ENCODE assay signal across 1 cellular context in the genomic region with DNA sequence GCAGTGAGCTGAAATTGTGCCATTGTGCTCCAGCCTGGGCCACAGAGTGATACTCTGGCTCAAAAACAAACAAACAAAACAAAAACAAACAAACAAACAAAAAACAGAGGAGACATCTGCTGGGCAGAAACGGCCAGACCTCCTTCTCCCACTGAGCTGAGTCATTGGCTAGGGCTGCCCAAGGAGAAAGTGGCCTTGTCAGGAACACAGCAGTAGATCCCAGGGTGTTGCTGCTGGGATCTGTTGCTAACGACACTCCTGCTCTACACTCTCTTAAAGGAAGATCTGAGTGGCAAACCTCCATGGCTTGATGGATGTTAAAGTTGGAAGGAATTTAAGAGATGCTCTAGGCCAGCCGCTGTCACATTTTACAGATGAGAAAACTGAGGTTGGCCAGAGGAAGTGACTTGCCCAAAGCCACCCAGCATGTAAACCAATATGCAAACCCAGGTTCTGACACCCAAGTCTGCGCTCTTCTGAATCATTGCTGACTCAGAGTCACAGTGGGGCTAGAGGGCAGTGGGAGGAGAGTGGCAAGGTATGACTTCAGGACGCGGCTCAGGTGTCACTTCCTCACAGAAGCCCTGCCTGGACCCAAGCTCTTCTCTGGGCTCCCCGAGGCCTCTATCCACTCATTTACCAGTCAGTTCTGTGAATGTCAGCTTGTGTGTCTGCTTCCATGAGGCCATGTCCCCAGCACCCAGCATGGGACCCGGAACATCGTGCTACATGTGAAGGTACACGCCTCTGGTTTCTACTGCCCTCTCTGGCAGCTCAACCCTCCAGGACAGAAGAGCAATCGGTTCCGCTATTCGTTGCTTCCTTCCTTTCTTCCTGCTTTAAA.
TF ChIP-seq lines count a peak whose summit lies in the region.

No MANE protein-coding gene starts in this region.

TF ChIP-seq in K562, 482 proteins besides CTCF, POLR2A, EP300 and RAD21 (continued from another document and continues in another):
- no peak for TF ChIP-seq NR4A1 (CRISPR knock-in tag; IDR thresholded peaks at IDR 0.05)
- TF ChIP-seq NR4A1 (tag; IDR thresholded peaks at IDR 0.05): no peak
- no peak for TF ChIP-seq RREB1 (CRISPR knock-in tag; IDR thresholded peaks at IDR 0.05)
- no peak for TF ChIP-seq CREB1 (IDR thresholded peaks at IDR 0.05)
- TF ChIP-seq CREB1 (CRISPR knock-in tag; IDR thresholded peaks at IDR 0.05): peak; percentile 40; the same call in 1 of the 2 replicates
- peak; percentile 84 for TF ChIP-seq ADNP (tag; IDR thresholded peaks at IDR 0.05)
- 0 out of 2 replicates have a peak, but pooled peaks have one; percentile 50 for TF ChIP-seq HLTF (IDR thresholded peaks at IDR 0.05)
- no peak; a peak in 1 of 4 replicates for TF ChIP-seq FOXA3 (CRISPR knock-in tag; conservative IDR thresholded peaks at IDR 0.05 in 1 of 2, IDR thresholded peaks at IDR 0.05 in 1 of 2)
- no peak for TF ChIP-seq TEAD4 (IDR thresholded peaks at IDR 0.05; ENCODE audit: low read length)
- peak; percentile 77; the same call in 1 of the 2 replicates for TF ChIP-seq TEAD4 (CRISPR knock-in tag; IDR thresholded peaks at IDR 0.05; ENCODE audit: borderline replicate concordance)
- no peak for TF ChIP-seq FOXJ3 (CRISPR knock-in tag; IDR thresholded peaks at IDR 0.05)
- TF ChIP-seq NR2C1 (IDR thresholded peaks at IDR 0.05): no peak
- 0 out of 2 replicates have a peak, but pooled peaks have one; percentile 33 for TF ChIP-seq NR2C1 (tag; IDR thresholded peaks at IDR 0.05)
- peak; percentile 54; the same call in 1 of the 2 replicates for TF ChIP-seq NFE2 (IDR thresholded peaks at IDR 0.05; ENCODE audit: low read depth)
- peak; percentile 19; the same call in 1 of the 2 replicates for TF ChIP-seq MAFG (tag; conservative IDR thresholded peaks at IDR 0.05)
- peak; percentile 79 for TF ChIP-seq ZNF316 (IDR thresholded peaks at IDR 0.05)
- no peak for TF ChIP-seq E2F1 (CRISPR knock-in tag; IDR thresholded peaks at IDR 0.05)
- 0 out of 4 replicates have a peak, but pooled peaks of 1 of the 2 experiments have one; percentile 40 for TF ChIP-seq MAZ (CRISPR knock-in tag; conservative IDR thresholded peaks at IDR 0.05 in 1 of 2, IDR thresholded peaks at IDR 0.05 in 1 of 2)
- TF ChIP-seq, protein P1, sequence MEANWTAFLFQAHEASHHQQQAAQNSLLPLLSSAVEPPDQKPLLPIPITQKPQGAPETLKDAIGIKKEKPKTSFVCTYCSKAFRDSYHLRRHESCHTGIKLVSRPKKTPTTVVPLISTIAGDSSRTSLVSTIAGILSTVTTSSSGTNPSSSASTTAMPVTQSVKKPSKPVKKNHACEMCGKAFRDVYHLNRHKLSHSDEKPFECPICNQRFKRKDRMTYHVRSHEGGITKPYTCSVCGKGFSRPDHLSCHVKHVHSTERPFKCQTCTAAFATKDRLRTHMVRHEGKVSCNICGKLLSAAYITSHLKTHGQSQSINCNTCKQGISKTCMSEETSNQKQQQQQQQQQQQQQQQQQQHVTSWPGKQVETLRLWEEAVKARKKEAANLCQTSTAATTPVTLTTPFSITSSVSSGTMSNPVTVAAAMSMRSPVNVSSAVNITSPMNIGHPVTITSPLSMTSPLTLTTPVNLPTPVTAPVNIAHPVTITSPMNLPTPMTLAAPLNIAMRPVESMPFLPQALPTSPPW (CRISPR knock-in tag; IDR thresholded peaks at IDR 0.05): peak; percentile 29; the same call in 1 of the 2 replicates
- no peak for TF ChIP-seq KAT8 (IDR thresholded peaks at IDR 0.05; ENCODE audit: low read depth)
- peak; percentile 67 for TF ChIP-seq JUN (IDR thresholded peaks at IDR 0.05; ENCODE audit: borderline replicate concordance, low read depth, low read length)
- peak; percentile 83; the same call in 1 of the 2 replicates for TF ChIP-seq JUN (CRISPR knock-in tag; IDR thresholded peaks at IDR 0.05; ENCODE audit: borderline replicate concordance)
- TF ChIP-seq MYNN (IDR thresholded peaks at IDR 0.05): no peak
- no peak for TF ChIP-seq MYNN (CRISPR knock-in tag; IDR thresholded peaks at IDR 0.05)
- TF ChIP-seq YY1 (IDR thresholded peaks at IDR 0.05; ENCODE audit: borderline replicate concordance in 1 of 3, control insufficient read depth in 1 of 3, extremely low read depth in 1 of 3, insufficient read depth in 3 of 3, insufficient read length in 1 of 3, insufficient replicate concordance in 2 of 3, low read depth in 1 of 3, low read length in 2 of 3): peak in 1 of 3 experiments; percentile 19
- no peak for TF ChIP-seq ZNF140 (CRISPR knock-in tag; IDR thresholded peaks at IDR 0.05)
- peak; percentile 80 for TF ChIP-seq RBM25 (IDR thresholded peaks at IDR 0.05; ENCODE audit: low read depth, low read length, severe bottlenecking)
- TF ChIP-seq C11orf30 (IDR thresholded peaks at IDR 0.05; ENCODE audit: low read depth): peak; percentile 70
- TF ChIP-seq ELF1 (tag; IDR thresholded peaks at IDR 0.05): peak; percentile 59
- TF ChIP-seq CREM (IDR thresholded peaks at IDR 0.05; ENCODE audit: low read depth): peak; percentile 51
- TF ChIP-seq PCBP1 (IDR thresholded peaks at IDR 0.05; ENCODE audit: low read depth, low read length, poor library complexity, severe bottlenecking): no peak
- TF ChIP-seq E2F6 (IDR thresholded peaks at IDR 0.05; ENCODE audit: borderline replicate concordance in 1 of 2, extremely low read depth in 1 of 2, insufficient read depth in 1 of 2, insufficient read length in 1 of 2, low read depth in 1 of 2, low read length in 1 of 2, poor library complexity in 1 of 2, severe bottlenecking in 1 of 2): peak; percentile 73 to 83
- 0 out of 2 replicates have a peak, but pooled peaks have one; percentile 14 for TF ChIP-seq ZBTB1 (CRISPR knock-in tag; IDR thresholded peaks at IDR 0.05; ENCODE audit: borderline replicate concordance, low read depth)
- TF ChIP-seq ZNF699 (CRISPR knock-in tag; IDR thresholded peaks at IDR 0.05; ENCODE audit: insufficient replicate concordance): no peak
- peak; percentile 80; the same call in 1 of the 2 replicates for TF ChIP-seq HDAC2 (IDR thresholded peaks at IDR 0.05)
- peak; percentile 12 for TF ChIP-seq TBP (optimal IDR thresholded peaks at IDR 0.05; ENCODE audit: low read depth, low read length)
- peak; percentile 93 for TF ChIP-seq BCOR (IDR thresholded peaks at IDR 0.05)
- TF ChIP-seq NR2F6 (CRISPR knock-in tag; IDR thresholded peaks at IDR 0.05): no peak
- no peak for TF ChIP-seq KLF6 (CRISPR knock-in tag; IDR thresholded peaks at IDR 0.05; ENCODE audit: borderline replicate concordance)
- TF ChIP-seq KAT7 (CRISPR knock-in tag; IDR thresholded peaks at IDR 0.05; ENCODE audit: borderline replicate concordance): 0 out of 2 replicates have a peak, but pooled peaks have one; percentile 84
